ENCODE assay signal across 8 cellular contexts in genomic region chr22:19290400-19291217, GRCh38. TPM values are rescaled to one million over a fixed set of nuclear protein-coding genes. Genes with fewer than 3 reads are reported as not detected.
DNase-seq lines count a peak whose midpoint lies in the region; ATAC-seq, FAIRE-seq and TF ChIP-seq lines count a peak whose summit lies in the region.

No MANE protein-coding gene starts in this region.

- no peaks in the 10 kb centered on the region for H3K36me3 Mint-ChIP-seq in memory B cell

- intact Hi-C loops in uterus (cut with DNase I; ENCODE audit: low total_unique reads) = no loop called here

- H2AFZ ChIP-seq in MM.1S (ENCODE audit: low read length) = peak overlapping the region; percentile 75

- no peak for TF ChIP-seq POLR2A in uterus (IDR thresholded peaks at IDR 0.05)

- peak overlapping the region; percentile 20; the same call in 1 of the 2 replicates for H3K9ac ChIP-seq in MM.1S (ENCODE audit: low read length)

- no peaks in the 10 kb centered on the region for H4K20me1 ChIP-seq in MM.1S (ENCODE audit: insufficient read depth, low read length)

- peaks cover 13% of the 10 kb centered on the region for H3K27me3 Mint-ChIP-seq in memory B cell

- H3K27ac ChIP-seq in MM.1S (ENCODE audit: low read length) = no peak overlapping the region
- H3K27ac ChIP-seq in uterus = peak overlapping the region; percentile 66 to 77

- FAIRE-seq in bronchial epithelial cell (lab: Jason Lieb, UNC) = no peak

- H3K4me1 ChIP-seq in MM.1S (ENCODE audit: low read length) (peaks cover 22% of the 10 kb centered on the region), uterus (no peaks in the 10 kb centered on the region)

- peak; percentile 21 for DNase-seq in EL
- DNase-seq in MM.1S = no peak
- DNase-seq in bronchial epithelial cell (ENCODE audit: low read depth) = peak; percentile 4
- DNase-seq in memory B cell (ENCODE audit: low spot score in 2 of 2) = no peak
- DNase-seq in uterus = peak in 1 of 2 donors; percentile 16
- DNase-seq in MV-4-11 (lab: John Stamatoyannopoulos, UW) = no peak

- peak; percentile 1 for ATAC-seq in memory B cell (ENCODE audit: low read depth)
- no peak for ATAC-seq in HG03196 (IDR thresholded peaks at IDR 0.05; ENCODE audit: unreplicated experiment)
- ATAC-seq in GM19023 (IDR thresholded peaks at IDR 0.05; ENCODE audit: unreplicated experiment) = no peak

- peak overlapping the region; percentile 85 for H3K4me3 Mint-ChIP-seq in memory B cell

- peak overlapping the region; percentile 94 for H3K4me2 ChIP-seq in MM.1S (ENCODE audit: low read depth, low read length)

- peaks cover 6% of the 10 kb centered on the region for H3K27me3 ChIP-seq in MM.1S (replicated peaks; ENCODE audit: insufficient read depth, low read length)
- H3K27me3 ChIP-seq in bronchial epithelial cell (ENCODE audit: control insufficient read depth, insufficient read depth, low read length) = no peaks in the 10 kb centered on the region
- H3K27me3 ChIP-seq in uterus = no peaks in the 10 kb centered on the region

- H3K36me3 ChIP-seq in MM.1S (replicated peaks; ENCODE audit: insufficient read depth, low read length) (no peaks in the 10 kb centered on the region), bronchial epithelial cell (ENCODE audit: control insufficient read depth, insufficient read depth, low read length) (no peaks in the 10 kb centered on the region), uterus (no peaks in the 10 kb centered on the region)

- H3K9me3 ChIP-seq in MM.1S (replicated peaks; ENCODE audit: insufficient read depth, low read length) (no peaks in the 10 kb centered on the region), uterus (no peaks in the 10 kb centered on the region)

- peak overlapping the region; percentile 39 for H3K27ac Mint-ChIP-seq in memory B cell

- no peaks in the 10 kb centered on the region for H3K9me2 ChIP-seq in MM.1S (replicated peaks; ENCODE audit: insufficient read depth, low read length)

- H3K4me3 ChIP-seq in MM.1S (ENCODE audit: low read length) (peak overlapping the region; percentile 63), bronchial epithelial cell (ENCODE audit: low read depth, low read length) (peak overlapping the region; percentile 59), uterus (peak overlapping the region; percentile 66 to 80)

- H3K4me1 Mint-ChIP-seq in memory B cell = peaks cover 10% of the 10 kb centered on the region

- H3F3A ChIP-seq in MM.1S (ENCODE audit: insufficient read depth, low read length) = no peaks in the 10 kb centered on the region

- TF ChIP-seq CTCF in MM.1S (IDR thresholded peaks at IDR 0.05; ENCODE audit: low read length) = no peak
- no peak for TF ChIP-seq CTCF in bronchial epithelial cell (IDR thresholded peaks at IDR 0.05; ENCODE audit: insufficient read depth, low read length, severe bottlenecking)
- no peak for TF ChIP-seq CTCF in uterus (IDR thresholded peaks at IDR 0.05)

- H3K79me2 ChIP-seq in MM.1S (ENCODE audit: low read length) = no peaks in the 10 kb centered on the region

- no peaks in the 10 kb centered on the region for H3K9me3 Mint-ChIP-seq in memory B cell

RNA-seq across cellular contexts. Expression of gene CLTCL1, which starts 0.9 kb away (rescaled TPM):
- 13.7 and 20.2 TPM in 2 replicates for total RNA-seq in bronchial epithelial cell
- 10 to 100 TPM in 2 of 4 donors, 1 to 10 TPM in 2; 1.0 to 20.5 (median 11.4) TPM for total RNA-seq in uterus

Comparison
In these comparisons a context has a peak if more than half of its experiments do, and no peak if none do; other contexts are left out.
1. DNase-seq: peak in EL (single experiment) and bronchial epithelial cell (single experiment); none in MM.1S (single experiment), memory B cell (0 of 2) and MV-4-11 (single experiment).
2. Peak in every context shown above with its lines, with median percentiles within 50 percentile points of each other: H3K4me3 ChIP-seq.